ENCODE assay signal across 21 cellular contexts in the genomic region with DNA sequence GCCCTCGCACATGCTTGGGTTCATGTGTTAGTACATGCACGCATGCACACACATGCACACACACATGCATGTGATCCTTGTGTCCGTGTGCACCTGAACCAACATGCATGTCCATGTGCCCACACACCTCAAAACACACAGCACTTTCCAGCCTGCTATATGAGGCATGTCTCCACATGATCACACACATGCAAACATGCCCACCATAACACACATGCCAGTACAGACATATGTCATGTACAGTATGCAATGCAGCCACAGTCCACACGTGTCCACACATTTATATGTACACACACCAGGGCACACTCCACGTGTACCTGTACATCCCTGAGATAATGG. TPM values are rescaled to one million over a fixed set of nuclear protein-coding genes. Genes with fewer than 3 reads are reported as not detected.
DNase-seq lines count a peak whose midpoint lies in the region; TF ChIP-seq lines count a peak whose summit lies in the region.
"Had no signal": no experiment of that assay in that cellular context is flagged by ENCODE, and none has a peak within 500 bp of the region (broad histone marks: within the 10 kb centered on the region; RNA-seq: fewer than 3 reads in every experiment).

No MANE protein-coding gene starts in this region.

- no peak overlapping the region for H4K8ac ChIP-seq in neuronal stem cell (ENCODE audit: low read depth, low read length)

- H2AK5ac ChIP-seq in neuronal stem cell (ENCODE audit: low read depth, low read length), result no peak overlapping the region

- H3K27ac Mint-ChIP-seq in activated naive CD4-positive, alpha-beta T cell treated with anti-CD3 and anti-CD28 coated beads for 36 hours, result peak overlapping the region; percentile 35
- no peak overlapping the region for H3K27ac Mint-ChIP-seq in activated naive CD4-positive, alpha-beta T cell treated with anti-CD3 and anti-CD28 coated beads, Interleukin-2, amount 10 ng/mL, durations not matched to agents 7 days and 5 days

- no peak overlapping the region for H2BK15ac ChIP-seq in neuronal stem cell (ENCODE audit: low read length)

- H3K4ac ChIP-seq in neuronal stem cell (ENCODE audit: low read length), result no peak overlapping the region

- no peak for TF ChIP-seq CTCF in colonic mucosa (IDR thresholded peaks at IDR 0.05)

- no peak overlapping the region for H3K18ac ChIP-seq in neuronal stem cell (ENCODE audit: low read length)

- no peak overlapping the region for H2BK12ac ChIP-seq in neuronal stem cell (ENCODE audit: low read length)

- H3K4me3 Mint-ChIP-seq in activated naive CD4-positive, alpha-beta T cell treated with anti-CD3 and anti-CD28 coated beads for 36 hours, result no peak overlapping the region
- H3K4me3 Mint-ChIP-seq in activated naive CD4-positive, alpha-beta T cell treated with anti-CD3 and anti-CD28 coated beads, Interleukin-2, amount 10 ng/mL, durations not matched to agents 7 days and 5 days, result no peak overlapping the region
- H3K4me3 Mint-ChIP-seq: GM23338 had no signal

- H2BK5ac ChIP-seq in neuronal stem cell (ENCODE audit: low read length), result no peak overlapping the region

- H3K4me2 ChIP-seq in neuronal stem cell (ENCODE audit: insufficient read depth, low read length, poor library complexity, severe bottlenecking), result no peak overlapping the region
- H3K4me2 ChIP-seq: GM23338 had no signal

- H3K27me3 Mint-ChIP-seq in activated naive CD4-positive, alpha-beta T cell treated with anti-CD3 and anti-CD28 coated beads for 36 hours (ENCODE audit: low read depth), result no peaks in the 10 kb centered on the region
- no peaks in the 10 kb centered on the region for H3K27me3 Mint-ChIP-seq in activated naive CD4-positive, alpha-beta T cell treated with anti-CD3 and anti-CD28 coated beads, Interleukin-2, amount 10 ng/mL, durations not matched to agents 7 days and 5 days

- H3K9ac ChIP-seq in colonic mucosa (ENCODE audit: low read depth in 2 of 2, low read length in 2 of 2) (no peak overlapping the region), neuronal stem cell (ENCODE audit: low read depth, low read length, poor library complexity) (no peak overlapping the region)

- WGBS in neuronal stem cell (ENCODE audit: extremely low coverage in 2 of 2, insufficient read length in 2 of 2, insufficient replicate concordance in 1 of 2), 2 donors, result no CpG with 5 or more reads among the region's 5 CpGs

- H3K36me3 Mint-ChIP-seq in activated naive CD4-positive, alpha-beta T cell treated with anti-CD3 and anti-CD28 coated beads for 36 hours (ENCODE audit: low read depth), result peaks cover 10% of the 10 kb centered on the region
- H3K36me3 Mint-ChIP-seq in activated naive CD4-positive, alpha-beta T cell treated with anti-CD3 and anti-CD28 coated beads, Interleukin-2, amount 10 ng/mL, durations not matched to agents 7 days and 5 days, result peaks cover 34% of the 10 kb centered on the region

- no peak overlapping the region for H3K27ac ChIP-seq in colonic mucosa
- H3K27ac ChIP-seq in neuronal stem cell (replicated peaks; ENCODE audit: low read length), result no peak overlapping the region

- CTCF ChIA-PET in activated naive CD4-positive, alpha-beta T cell treated with anti-CD3 and anti-CD28 coated beads for 36 hours (lab: Charles Lee), result no interaction called here
- CTCF ChIA-PET in activated naive CD4-positive, alpha-beta T cell treated with anti-CD3 and anti-CD28 coated beads, Interleukin-2, amount 10 ng/mL, durations not matched to agents 7 days and 5 days (lab: Charles Lee), result no interaction called here

- H3K9me3 ChIP-seq in colonic mucosa (no peaks in the 10 kb centered on the region), neuronal stem cell (replicated peaks in 1 of 2; ENCODE audit: control insufficient read depth in 2 of 2, insufficient read depth in 1 of 2, low read depth in 1 of 2, low read length in 2 of 2) (no peaks in the 10 kb centered on the region)
- H3K9me3 ChIP-seq: BE2C had no signal

- H3K4me3 ChIP-seq in colonic mucosa (no peak overlapping the region), neuronal stem cell (ENCODE audit: low read length in 2 of 2) (peak overlapping the region in 1 of 2 donors; percentile 59)
- H3K4me3 ChIP-seq: GM23338 had no signal

- no peaks in the 10 kb centered on the region for H3K79me1 ChIP-seq in neuronal stem cell (ENCODE audit: low read depth, low read length)

- no peaks in the 10 kb centered on the region for H3K36me3 ChIP-seq in colonic mucosa
- peaks cover 0 to 2% of the 10 kb centered on the region in 2 donors for H3K36me3 ChIP-seq in neuronal stem cell (replicated peaks in 1 of 2; ENCODE audit: control insufficient read depth in 2 of 2, insufficient read depth in 2 of 2, low read length in 2 of 2)
- H3K36me3 ChIP-seq: BE2C had no signal

- intact Hi-C loops in activated naive CD4-positive, alpha-beta T cell treated with anti-CD3 and anti-CD28 coated beads for 36 hours (cut with micrococcal nuclease), result no loop called here
- intact Hi-C loops in colonic mucosa (cut with DNase I), result no loop called here

- H2AFZ ChIP-seq in neuronal stem cell (ENCODE audit: low read length), result no peak overlapping the region
- H2AFZ ChIP-seq: GM23338 had no signal

- no peak overlapping the region for H2BK120ac ChIP-seq in neuronal stem cell (ENCODE audit: low read depth, low read length)

- H3K9me3 Mint-ChIP-seq in activated naive CD4-positive, alpha-beta T cell treated with anti-CD3 and anti-CD28 coated beads for 36 hours, result no peaks in the 10 kb centered on the region
- H3K9me3 Mint-ChIP-seq in activated naive CD4-positive, alpha-beta T cell treated with anti-CD3 and anti-CD28 coated beads, Interleukin-2, amount 10 ng/mL, durations not matched to agents 7 days and 5 days, result no peaks in the 10 kb centered on the region
- H3K9me3 Mint-ChIP-seq: GM23338 had no signal

- H3K4me1 ChIP-seq in colonic mucosa, result no peaks in the 10 kb centered on the region
- peaks cover 6 to 8% of the 10 kb centered on the region in 2 donors for H3K4me1 ChIP-seq in neuronal stem cell (ENCODE audit: control insufficient read depth in 2 of 2, insufficient read depth in 1 of 2, low read depth in 1 of 2, low read length in 2 of 2)
- H3K4me1 ChIP-seq: BE2C had no signal

- H3K14ac ChIP-seq in neuronal stem cell (ENCODE audit: low read length), result no peak overlapping the region

- H4K91ac ChIP-seq in neuronal stem cell (ENCODE audit: low read depth, low read length, poor library complexity), result no peak overlapping the region

- peak overlapping the region; percentile 0 for H3K23ac ChIP-seq in neuronal stem cell (ENCODE audit: low read depth, low read length, poor library complexity)

- H3K27me3 ChIP-seq in colonic mucosa, result no peaks in the 10 kb centered on the region
- H3K27me3 ChIP-seq in neuronal stem cell (ENCODE audit: control insufficient read depth in 3 of 3, insufficient read depth in 3 of 3, low read depth in 1 of 3, low read length in 3 of 3), result no peaks in the 10 kb centered on the region
- H3K27me3 ChIP-seq: BE2C had no signal

- H3K4me1 Mint-ChIP-seq in activated naive CD4-positive, alpha-beta T cell treated with anti-CD3 and anti-CD28 coated beads for 36 hours (ENCODE audit: low read depth), result no peaks in the 10 kb centered on the region
- no peaks in the 10 kb centered on the region for H3K4me1 Mint-ChIP-seq in activated naive CD4-positive, alpha-beta T cell treated with anti-CD3 and anti-CD28 coated beads, Interleukin-2, amount 10 ng/mL, durations not matched to agents 7 days and 5 days

- no peak for DNase-seq in activated naive CD4-positive, alpha-beta T cell treated with anti-CD3 and anti-CD28 coated beads for 36 hours
- no peak for DNase-seq in activated naive CD4-positive, alpha-beta T cell treated with anti-CD3 and anti-CD28 coated beads, Interleukin-2, amount 10 ng/mL, durations not matched to agents 7 days and 5 days
- DNase-seq in GM03348 (ENCODE audit: low spot score) (peak; percentile 0), colonic mucosa (peak; percentile 10), neuronal stem cell (ENCODE audit: low spot score) (no peak), DMS53 treated with DMSO at 0.1 percent for 48 hours (lab: John Stamatoyannopoulos, UW; ENCODE audit: unreplicated experiment) (no peak), UCSD-AML1 (lab: John Stamatoyannopoulos, UW; ENCODE audit: unreplicated experiment) (no peak)
- no peak for DNase-seq in stimulated activated CD4-positive, alpha-beta T cell treated with anti-CD3 and anti-CD28 coated beads, Interleukin-15, amount 100 ng/mL, for 24 hours
- DNase-seq: BE2C; DMS53; EL; HCEC 1CT; IMR-90; MV-4-11; NCI-H1105 treated with DMSO at 0.1 percent for 48 hours; NCI-H2029 treated with DMSO at 0.1 percent for 48 hours; NCI-H345; NCI-H524; NCI-H774; NK-92 treated with Interleukin-12 subunit alpha and Interleukin-12 subunit beta, amount 100 ng/mL, for 24 hours had no signal

RNA-seq across cellular contexts. Expression of a gene that starts 40.8 kb away (rescaled TPM):
- 10 to 100 TPM; 20.9 to 21.8 TPM for total RNA-seq in activated naive CD4-positive, alpha-beta T cell treated with anti-CD3 and anti-CD28 coated beads for 36 hours
- 10 to 100 TPM; 24.0 to 39.3 TPM for total RNA-seq in colonic mucosa
- 27.1 TPM for polyA plus RNA-seq in neuronal stem cell (2013, experiment 1 of 2)
- 26.4 TPM for polyA plus RNA-seq in neuronal stem cell (2013, experiment 2 of 2)

RNA-seq across cellular contexts. Expression of a gene that starts 45.2 kb away (rescaled TPM):
- total RNA-seq in activated naive CD4-positive, alpha-beta T cell treated with anti-CD3 and anti-CD28 coated beads for 36 hours, result 10 to 100 TPM; 11.5 to 13.0 TPM
- total RNA-seq in colonic mucosa, result 1 to 10 TPM; 7.9 to 9.7 TPM
- polyA plus RNA-seq in neuronal stem cell (2013, experiment 1 of 2), result 0.99 TPM
- polyA plus RNA-seq in neuronal stem cell (2013, experiment 2 of 2), result 1.2 TPM

Comparison
In these comparisons a context has a peak if more than half of its experiments do, and no peak if none do; other contexts are left out.
1. DNase-seq: peak in GM03348 (single experiment) and colonic mucosa (single experiment); none in activated naive CD4-positive, alpha-beta T cell treated with anti-CD3 and anti-CD28 coated beads for 36 hours (single experiment), activated naive CD4-positive, alpha-beta T cell treated with anti-CD3 and anti-CD28 coated beads, Interleukin-2, amount 10 ng/mL, durations not matched to agents 7 days and 5 days (single experiment), neuronal stem cell (single experiment), DMS53 treated with DMSO at 0.1 percent for 48 hours (single experiment), stimulated activated CD4-positive, alpha-beta T cell treated with anti-CD3 and anti-CD28 coated beads, Interleukin-15, amount 100 ng/mL, for 24 hours (single experiment) and UCSD-AML1 (single experiment).